In genomic region chr9:7901676-7902075, GRCh38 we compare ENCODE assay signal across 20 cellular contexts.
A peak's percentile ranks its signal among the peaks of the same experiment; 100 is the strongest.
DNase-seq lines count a peak whose midpoint lies in the region; ATAC-seq and TF ChIP-seq lines count a peak whose summit lies in the region.
"Had no signal": no experiment of that assay in that cellular context is flagged by ENCODE, and none has a peak within 500 bp of the region (broad histone marks: within the 10 kb centered on the region; RNA-seq: fewer than 3 reads in every experiment).

No MANE protein-coding gene starts in this region.

- DNase-seq in NCI-H226: peak; percentile 86
- peak; percentile 71 for DNase-seq in astrocyte of the spinal cord (ENCODE audit: low read depth, low spot score)
- DNase-seq in hepatocyte (ENCODE audit: low spot score): peak; percentile 19
- DNase-seq in upper lobe of right lung: no peak
- DNase-seq in glutamatergic neuron: no peak
- DNase-seq in NCI-H2196 (lab: John Stamatoyannopoulos, UW; ENCODE audit: unreplicated experiment): no peak
- no peak for DNase-seq in NCI-H2171 treated with DMSO at 0.1 percent for 48 hours (lab: John Stamatoyannopoulos, UW)
- DNase-seq: AML-193, DMS 273 treated with DMSO at 0.1 percent for 48 hours, GM23248, HCEC 1CT, NCI-H1417, NCI-H2029, NCI-H510A treated with DMSO at 0.1 percent for 48 hours, NCI-H774, Right ventricle myocardium superior had no signal

- H3K9me3 ChIP-seq in hepatocyte (ENCODE audit: low read depth) (no peaks in the 10 kb centered on the region), upper lobe of right lung (no peaks in the 10 kb centered on the region)

- in situ Hi-C loops in astrocyte of the spinal cord (cut with HindIII; ENCODE audit: low sequenced_read_pairs): no loop called here

- H3K36me3 ChIP-seq in hepatocyte (replicated peaks; ENCODE audit: insufficient read depth, low read depth) (no peaks in the 10 kb centered on the region), upper lobe of right lung (no peaks in the 10 kb centered on the region)

- no peaks in the 10 kb centered on the region for H4K20me1 ChIP-seq in hepatocyte (ENCODE audit: insufficient read depth, poor library complexity, severe bottlenecking)

- H3K36me3 Mint-ChIP-seq in glutamatergic neuron (ENCODE audit: unreplicated experiment): no peaks in the 10 kb centered on the region
- H3K36me3 Mint-ChIP-seq: CD14-positive monocyte had no signal

- no peak overlapping the region for H3K4me3 ChIP-seq in astrocyte of the spinal cord (ENCODE audit: low read depth, low read length)
- no peak overlapping the region for H3K4me3 ChIP-seq in hepatocyte
- no peak overlapping the region for H3K4me3 ChIP-seq in upper lobe of right lung
- H3K4me3 ChIP-seq: GM12878, GM23248 had no signal

- H3K4me1 ChIP-seq in hepatocyte (ENCODE audit: insufficient read depth): peaks cover 6% of the 10 kb centered on the region
- no peaks in the 10 kb centered on the region for H3K4me1 ChIP-seq in upper lobe of right lung

- TF ChIP-seq CTCF in astrocyte of the spinal cord (IDR thresholded peaks at IDR 0.05; ENCODE audit: low read depth, low read length) (no peak), hepatocyte (IDR thresholded peaks at IDR 0.05; ENCODE audit: poor library complexity) (no peak), upper lobe of right lung (IDR thresholded peaks at IDR 0.05) (no peak), glutamatergic neuron (IDR thresholded peaks at IDR 0.05; ENCODE audit: partially characterized antibody, unreplicated experiment) (no peak)

- H3K27me3 Mint-ChIP-seq in glutamatergic neuron (ENCODE audit: unreplicated experiment): peaks cover under 1% of the 10 kb centered on the region

- peak; percentile 70 for ATAC-seq in upper lobe of right lung
- ATAC-seq: GM12878 had no signal

- H3K27me3 ChIP-seq in hepatocyte (no peaks in the 10 kb centered on the region), upper lobe of right lung (no peaks in the 10 kb centered on the region)

- intact Hi-C loops in upper lobe of right lung (cut with DNase I): no loop called here

- no peak overlapping the region for H3K27ac Mint-ChIP-seq in glutamatergic neuron (ENCODE audit: unreplicated experiment)
- H3K27ac Mint-ChIP-seq: CD14-positive monocyte had no signal

- no peak overlapping the region for H3K4me2 ChIP-seq in hepatocyte
- H3K4me2 ChIP-seq: KMS-11 had no signal

- H3K4me1 Mint-ChIP-seq in glutamatergic neuron (ENCODE audit: low read depth, unreplicated experiment): no peaks in the 10 kb centered on the region
- H3K4me1 Mint-ChIP-seq: CD14-positive monocyte had no signal

- H3K9me3 Mint-ChIP-seq in glutamatergic neuron (ENCODE audit: unreplicated experiment): no peaks in the 10 kb centered on the region

- WGBS in hepatocyte (ENCODE audit: low lambda C conversion rate, missing lambda C conversion rate): 32% methylated on average over 4 of the region's 4 CpGs

- H3K4me3 Mint-ChIP-seq in glutamatergic neuron (ENCODE audit: unreplicated experiment): no peak overlapping the region
- H3K4me3 Mint-ChIP-seq: CD14-positive monocyte had no signal

- no peak overlapping the region for H2AFZ ChIP-seq in hepatocyte
- H2AFZ ChIP-seq: GM23248 had no signal

- H3K79me2 ChIP-seq in hepatocyte: no peaks in the 10 kb centered on the region

- H3K27ac ChIP-seq in hepatocyte: no peak overlapping the region
- no peak overlapping the region for H3K27ac ChIP-seq in upper lobe of right lung
- H3K27ac ChIP-seq: GM23248, HL-60, KMS-11 had no signal

- no peaks in the 10 kb centered on the region for H3K9me2 ChIP-seq in hepatocyte (replicated peaks; ENCODE audit: insufficient read depth)

Comparison
In these comparisons a context has a peak if more than half of its experiments do, and no peak if none do; other contexts are left out.
1. DNase-seq: peak in NCI-H226 (single experiment), astrocyte of the spinal cord (single experiment) and hepatocyte (single experiment); none in upper lobe of right lung (single experiment), glutamatergic neuron (single experiment), NCI-H2196 (single experiment) and NCI-H2171 treated with DMSO at 0.1 percent for 48 hours (single experiment).